Comparison of ENCODE assay signal across 1 cellular context in the genomic region with DNA sequence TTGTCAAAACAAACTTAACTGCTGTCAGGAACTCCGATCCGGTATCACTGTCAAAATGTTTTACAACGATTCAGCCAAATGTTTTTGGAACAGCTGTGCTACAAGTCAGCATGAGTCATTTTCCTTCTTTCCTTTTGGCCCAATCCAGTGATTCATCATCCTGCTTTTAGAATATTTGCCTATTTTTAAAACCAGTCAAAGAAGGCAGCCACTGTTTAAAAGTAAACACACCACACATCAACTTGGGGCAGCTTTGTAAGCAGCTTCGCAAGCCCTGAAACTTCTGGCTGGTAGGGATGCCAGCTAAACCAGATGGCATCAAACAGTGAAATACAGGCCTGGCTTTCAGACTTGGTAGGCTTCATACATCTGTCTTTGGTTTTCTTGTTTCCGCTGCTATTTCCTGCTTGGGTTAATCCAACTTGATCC.
A peak's percentile ranks its signal among the peaks of the same experiment; 100 is the strongest.
TF ChIP-seq lines count a peak whose summit lies in the region.

No MANE protein-coding gene starts in this region.

TF ChIP-seq in endothelial cell of umbilical vein, 7 proteins besides CTCF, POLR2A, EP300 and RAD21 (continued from another document):
- TF ChIP-seq FOS (IDR thresholded peaks at IDR 0.05; ENCODE audit: borderline replicate concordance, insufficient read depth, low read length) (peak; percentile 99), GATA2 (IDR thresholded peaks at IDR 0.05; ENCODE audit: insufficient read depth, insufficient read length, low read depth, low read length) (peak; percentile 22)
